27 cellular contexts compared by ENCODE assay signal in genomic region chr7:95845007-95845406, GRCh38.
"Had no signal": no experiment of that assay in that cellular context is flagged by ENCODE, and none has a peak within 500 bp of the region (broad histone marks: within the 10 kb centered on the region; RNA-seq: fewer than 3 reads in every experiment).

No MANE protein-coding gene starts in this region.

- H3K4me1 Mint-ChIP-seq: activated CD4-positive, alpha-beta T cell treated with anti-CD3 and anti-CD28 coated beads for 36 hours; brain had no signal

- H3K4me1 ChIP-seq: esophagus muscularis mucosa, foreskin keratinocyte, tibial nerve, uterus had no signal

- ATAC-seq: activated CD4-positive, alpha-beta T cell treated with anti-CD3 and anti-CD28 coated beads for 36 hours; foreskin keratinocyte; left colon; WTC11 had no signal

- DNase-seq: activated CD4-positive, alpha-beta T cell treated with anti-CD3 and anti-CD28 coated beads for 36 hours; activated CD4-positive, alpha-beta T cell treated with anti-CD3 and anti-CD28 coated beads, Interleukin-2, amount 50 U/mL, for 48 hours; activated gamma-delta T cell treated with Interleukin-2 at 50 U/mL for 16 hours; activated T-cell treated with anti-CD3 and anti-CD28 coated beads for 4 hours; amygdala; cortex of kidney; effector CD4-positive, alpha-beta T cell; foreskin keratinocyte; left colon; nucleus accumbens; retina; stimulated activated CD4-positive, alpha-beta T cell treated with anti-CD3 and anti-CD28 coated beads, Interleukin-12 subunit alpha, Interleukin-12 subunit beta, amount 100 ng/mL, for 4 hours; stimulated activated CD4-positive, alpha-beta T cell treated with anti-CD3 and anti-CD28 coated beads, Interleukin-1b, Interleukin-23, amount 100 ng/mL, for 48 hours; stimulated activated CD8-positive, alpha-beta memory T cell treated with anti-CD3 and anti-CD28 coated beads, Interleukin-4, amount 100 ng/mL, for 48 hours; stimulated activated naive CD4-positive, alpha-beta T cell; substantia nigra; uterus had no signal

- H3K27me3 ChIP-seq: esophagus muscularis mucosa, foreskin keratinocyte, hepatocyte, tibial nerve, uterus had no signal

- H3K27ac Mint-ChIP-seq: activated CD4-positive, alpha-beta T cell treated with anti-CD3 and anti-CD28 coated beads for 36 hours; activated naive CD8-positive, alpha-beta T cell; activated T-helper 1 cell treated with anti-CD3 and anti-CD28 coated beads, Interleukin-12 subunit alpha, Interleukin-12 subunit beta, Interleukin-2, Interleukin-4 antibody, amounts not matched to agents 30 ng/mL and 10 ng/mL and 1 ng/mL, durations not matched to agents 14 hours and 24 hours and 36 hours; brain; mesothelial cell of epicardium; nephron; T-helper 2 cell treated with Interferon-gamma antibody and Interleukin-4, amounts not matched to agents 5 μg/mL and 100 μg/mL, for 36 hours; WTC11 had no signal

- H3K4me3 ChIP-seq: esophagus muscularis mucosa, hepatocyte, tibial nerve, uterus had no signal

- H3K27ac ChIP-seq: esophagus muscularis mucosa, foreskin keratinocyte, hepatocyte, tibial nerve, uterus had no signal

- H3K36me3 Mint-ChIP-seq: activated naive CD8-positive, alpha-beta T cell; mesothelial cell of epicardium; WTC11 had no signal

- H3K9me3 ChIP-seq: esophagus muscularis mucosa, uterus had no signal

- H3K27me3 Mint-ChIP-seq: activated naive CD8-positive, alpha-beta T cell; brain had no signal

- H3K36me3 ChIP-seq: esophagus muscularis mucosa, tibial nerve, uterus had no signal

- H3K9me3 Mint-ChIP-seq: T-helper 2 cell treated with Interferon-gamma antibody and Interleukin-4, amounts not matched to agents 5 μg/mL and 100 μg/mL, for 36 hours; WTC11 had no signal

- H3K4me3 Mint-ChIP-seq: activated CD4-positive, alpha-beta T cell treated with anti-CD3 and anti-CD28 coated beads for 36 hours; activated naive CD8-positive, alpha-beta T cell; activated T-helper 1 cell treated with anti-CD3 and anti-CD28 coated beads, Interleukin-12 subunit alpha, Interleukin-12 subunit beta, Interleukin-2, Interleukin-4 antibody, amounts not matched to agents 30 ng/mL and 10 ng/mL and 1 ng/mL, durations not matched to agents 14 hours and 24 hours and 36 hours; brain; mesothelial cell of epicardium; nephron; T-helper 2 cell treated with Interferon-gamma antibody and Interleukin-4, amounts not matched to agents 5 μg/mL and 100 μg/mL, for 36 hours; WTC11 had no signal
